ENCODE assay signal across 2 cellular contexts in the genomic region with DNA sequence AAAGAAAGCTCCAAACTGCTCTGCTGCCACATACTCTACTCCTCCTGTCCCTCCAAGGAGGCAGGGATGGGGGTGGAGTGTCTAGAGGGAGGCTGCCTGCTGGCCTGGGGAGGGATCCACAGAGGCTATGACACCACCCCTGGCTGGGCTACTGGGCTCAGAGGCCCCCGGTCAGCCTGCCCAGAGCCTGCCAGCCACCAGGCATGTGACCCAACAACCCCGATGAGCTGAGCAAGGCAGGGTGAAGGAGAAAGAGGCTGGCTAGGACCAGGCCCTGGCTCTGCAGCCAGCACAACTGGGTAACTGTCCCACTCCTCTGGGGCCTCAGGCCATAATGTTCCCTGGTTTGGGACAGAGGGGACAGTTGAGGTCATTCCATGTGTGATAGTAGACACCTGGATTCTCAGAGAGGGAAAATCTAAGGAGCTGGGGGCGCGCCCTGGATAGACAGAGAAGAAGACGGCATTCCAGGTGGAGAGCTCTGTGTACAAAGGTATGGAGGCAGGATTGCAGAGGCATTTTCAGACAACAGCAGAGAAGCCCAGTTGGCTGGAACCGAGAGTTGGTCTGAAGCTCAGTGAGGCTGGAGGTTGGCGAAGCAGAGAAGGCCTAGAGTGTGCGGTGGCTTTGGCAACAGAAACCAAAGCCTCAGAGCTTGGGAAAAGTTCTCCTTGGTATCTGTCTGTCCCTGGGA.
TF ChIP-seq lines count a peak whose summit lies in the region.

No MANE protein-coding gene starts in this region.

TF ChIP-seq in SK-N-SH, 30 proteins besides CTCF, POLR2A, EP300 and RAD21:
- TF ChIP-seq, protein P1, sequence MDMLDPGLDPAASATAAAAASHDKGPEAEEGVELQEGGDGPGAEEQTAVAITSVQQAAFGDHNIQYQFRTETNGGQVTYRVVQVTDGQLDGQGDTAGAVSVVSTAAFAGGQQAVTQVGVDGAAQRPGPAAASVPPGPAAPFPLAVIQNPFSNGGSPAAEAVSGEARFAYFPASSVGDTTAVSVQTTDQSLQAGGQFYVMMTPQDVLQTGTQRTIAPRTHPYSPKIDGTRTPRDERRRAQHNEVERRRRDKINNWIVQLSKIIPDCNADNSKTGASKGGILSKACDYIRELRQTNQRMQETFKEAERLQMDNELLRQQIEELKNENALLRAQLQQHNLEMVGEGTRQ (IDR thresholded peaks at IDR 0.05; ENCODE audit: borderline replicate concordance, low read depth, low read length), result no peak
- TF ChIP-seq MEF2A (IDR thresholded peaks at IDR 0.05; ENCODE audit: borderline replicate concordance, low read depth) (no peak), RCOR1 (IDR thresholded peaks at IDR 0.05; ENCODE audit: low read length) (no peak), ELF1 (IDR thresholded peaks at IDR 0.05) (no peak), CHD2 (IDR thresholded peaks at IDR 0.05; ENCODE audit: low read length, partially characterized antibody) (no peak), YY1 (IDR thresholded peaks at IDR 0.05; ENCODE audit: low read depth) (no peak), NFIC (IDR thresholded peaks at IDR 0.05; ENCODE audit: borderline replicate concordance) (no peak)
- TF ChIP-seq, protein P2, sequence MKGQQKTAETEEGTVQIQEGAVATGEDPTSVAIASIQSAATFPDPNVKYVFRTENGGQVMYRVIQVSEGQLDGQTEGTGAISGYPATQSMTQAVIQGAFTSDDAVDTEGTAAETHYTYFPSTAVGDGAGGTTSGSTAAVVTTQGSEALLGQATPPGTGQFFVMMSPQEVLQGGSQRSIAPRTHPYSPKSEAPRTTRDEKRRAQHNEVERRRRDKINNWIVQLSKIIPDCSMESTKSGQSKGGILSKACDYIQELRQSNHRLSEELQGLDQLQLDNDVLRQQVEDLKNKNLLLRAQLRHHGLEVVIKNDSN (IDR thresholded peaks at IDR 0.05; ENCODE audit: borderline replicate concordance, low read depth), result no peak
- TF ChIP-seq, protein P3, sequence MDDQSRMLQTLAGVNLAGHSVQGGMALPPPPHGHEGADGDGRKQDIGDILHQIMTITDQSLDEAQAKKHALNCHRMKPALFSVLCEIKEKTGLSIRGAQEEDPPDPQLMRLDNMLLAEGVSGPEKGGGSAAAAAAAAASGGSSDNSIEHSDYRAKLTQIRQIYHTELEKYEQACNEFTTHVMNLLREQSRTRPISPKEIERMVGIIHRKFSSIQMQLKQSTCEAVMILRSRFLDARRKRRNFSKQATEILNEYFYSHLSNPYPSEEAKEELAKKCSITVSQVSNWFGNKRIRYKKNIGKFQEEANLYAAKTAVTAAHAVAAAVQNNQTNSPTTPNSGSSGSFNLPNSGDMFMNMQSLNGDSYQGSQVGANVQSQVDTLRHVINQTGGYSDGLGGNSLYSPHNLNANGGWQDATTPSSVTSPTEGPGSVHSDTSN (IDR thresholded peaks at IDR 0.05), result no peak
TF ChIP-seq in SK-N-SH: peak in this region for 0.

TF ChIP-seq in SK-N-SH treated with all-trans-retinoic acid at 6 μM for 48 hours, 23 proteins besides CTCF, POLR2A, EP300 and RAD21:
- TF ChIP-seq, protein P4, sequence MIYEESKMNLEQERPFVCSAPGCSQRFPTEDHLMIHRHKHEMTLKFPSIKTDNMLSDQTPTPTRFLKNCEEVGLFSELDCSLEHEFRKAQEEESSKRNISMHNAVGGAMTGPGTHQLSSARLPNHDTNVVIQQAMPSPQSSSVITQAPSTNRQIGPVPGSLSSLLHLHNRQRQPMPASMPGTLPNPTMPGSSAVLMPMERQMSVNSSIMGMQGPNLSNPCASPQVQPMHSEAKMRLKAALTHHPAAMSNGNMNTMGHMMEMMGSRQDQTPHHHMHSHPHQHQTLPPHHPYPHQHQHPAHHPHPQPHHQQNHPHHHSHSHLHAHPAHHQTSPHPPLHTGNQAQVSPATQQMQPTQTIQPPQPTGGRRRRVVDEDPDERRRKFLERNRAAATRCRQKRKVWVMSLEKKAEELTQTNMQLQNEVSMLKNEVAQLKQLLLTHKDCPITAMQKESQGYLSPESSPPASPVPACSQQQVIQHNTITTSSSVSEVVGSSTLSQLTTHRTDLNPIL (CRISPR knock-in tag; IDR thresholded peaks at IDR 0.05; ENCODE audit: low read depth), result no peak
- TF ChIP-seq ESRRG (CRISPR knock-in tag; IDR thresholded peaks at IDR 0.05) (no peak), ISL1 (CRISPR knock-in tag; IDR thresholded peaks at IDR 0.05) (no peak), TOX (CRISPR knock-in tag; IDR thresholded peaks at IDR 0.05; ENCODE audit: borderline replicate concordance) (no peak), ZNF8 (CRISPR knock-in tag; IDR thresholded peaks at IDR 0.05) (no peak), GLIS3 (CRISPR knock-in tag; IDR thresholded peaks at IDR 0.05) (no peak), OSR1 (CRISPR knock-in tag; IDR thresholded peaks at IDR 0.05) (no peak), ZFP3 (CRISPR knock-in tag; IDR thresholded peaks at IDR 0.05) (no peak), ARNTL (CRISPR knock-in tag; IDR thresholded peaks at IDR 0.05; ENCODE audit: borderline replicate concordance, low read depth) (no peak), ZNF70 (CRISPR knock-in tag; IDR thresholded peaks at IDR 0.05) (no peak), ZNF565 (CRISPR knock-in tag; conservative IDR thresholded peaks at IDR 0.05; ENCODE audit: low read depth) (no peak), TCF4 (CRISPR knock-in tag; IDR thresholded peaks at IDR 0.05; ENCODE audit: borderline replicate concordance) (no peak), ZC3H10 (CRISPR knock-in tag; IDR thresholded peaks at IDR 0.05) (no peak), RARB (CRISPR knock-in tag; IDR thresholded peaks at IDR 0.05) (no peak)
- TF ChIP-seq, protein P5, sequence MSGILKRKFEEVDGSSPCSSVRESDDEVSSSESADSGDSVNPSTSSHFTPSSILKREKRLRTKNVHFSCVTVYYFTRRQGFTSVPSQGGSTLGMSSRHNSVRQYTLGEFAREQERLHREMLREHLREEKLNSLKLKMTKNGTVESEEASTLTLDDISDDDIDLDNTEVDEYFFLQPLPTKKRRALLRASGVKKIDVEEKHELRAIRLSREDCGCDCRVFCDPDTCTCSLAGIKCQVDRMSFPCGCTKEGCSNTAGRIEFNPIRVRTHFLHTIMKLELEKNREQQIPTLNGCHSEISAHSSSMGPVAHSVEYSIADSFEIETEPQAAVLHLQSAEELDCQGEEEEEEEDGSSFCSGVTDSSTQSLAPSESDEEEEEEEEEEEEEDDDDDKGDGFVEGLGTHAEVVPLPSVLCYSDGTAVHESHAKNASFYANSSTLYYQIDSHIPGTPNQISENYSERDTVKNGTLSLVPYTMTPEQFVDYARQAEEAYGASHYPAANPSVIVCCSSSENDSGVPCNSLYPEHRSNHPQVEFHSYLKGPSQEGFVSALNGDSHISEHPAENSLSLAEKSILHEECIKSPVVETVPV (CRISPR knock-in tag; IDR thresholded peaks at IDR 0.05), result no peak
- TF ChIP-seq, protein P6, sequence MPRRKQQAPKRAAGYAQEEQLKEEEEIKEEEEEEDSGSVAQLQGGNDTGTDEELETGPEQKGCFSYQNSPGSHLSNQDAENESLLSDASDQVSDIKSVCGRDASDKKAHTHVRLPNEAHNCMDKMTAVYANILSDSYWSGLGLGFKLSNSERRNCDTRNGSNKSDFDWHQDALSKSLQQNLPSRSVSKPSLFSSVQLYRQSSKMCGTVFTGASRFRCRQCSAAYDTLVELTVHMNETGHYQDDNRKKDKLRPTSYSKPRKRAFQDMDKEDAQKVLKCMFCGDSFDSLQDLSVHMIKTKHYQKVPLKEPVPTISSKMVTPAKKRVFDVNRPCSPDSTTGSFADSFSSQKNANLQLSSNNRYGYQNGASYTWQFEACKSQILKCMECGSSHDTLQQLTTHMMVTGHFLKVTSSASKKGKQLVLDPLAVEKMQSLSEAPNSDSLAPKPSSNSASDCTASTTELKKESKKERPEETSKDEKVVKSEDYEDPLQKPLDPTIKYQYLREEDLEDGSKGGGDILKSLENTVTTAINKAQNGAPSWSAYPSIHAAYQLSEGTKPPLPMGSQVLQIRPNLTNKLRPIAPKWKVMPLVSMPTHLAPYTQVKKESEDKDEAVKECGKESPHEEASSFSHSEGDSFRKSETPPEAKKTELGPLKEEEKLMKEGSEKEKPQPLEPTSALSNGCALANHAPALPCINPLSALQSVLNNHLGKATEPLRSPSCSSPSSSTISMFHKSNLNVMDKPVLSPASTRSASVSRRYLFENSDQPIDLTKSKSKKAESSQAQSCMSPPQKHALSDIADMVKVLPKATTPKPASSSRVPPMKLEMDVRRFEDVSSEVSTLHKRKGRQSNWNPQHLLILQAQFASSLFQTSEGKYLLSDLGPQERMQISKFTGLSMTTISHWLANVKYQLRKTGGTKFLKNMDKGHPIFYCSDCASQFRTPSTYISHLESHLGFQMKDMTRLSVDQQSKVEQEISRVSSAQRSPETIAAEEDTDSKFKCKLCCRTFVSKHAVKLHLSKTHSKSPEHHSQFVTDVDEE (CRISPR knock-in tag; IDR thresholded peaks at IDR 0.05), result no peak
